In the genomic region with DNA sequence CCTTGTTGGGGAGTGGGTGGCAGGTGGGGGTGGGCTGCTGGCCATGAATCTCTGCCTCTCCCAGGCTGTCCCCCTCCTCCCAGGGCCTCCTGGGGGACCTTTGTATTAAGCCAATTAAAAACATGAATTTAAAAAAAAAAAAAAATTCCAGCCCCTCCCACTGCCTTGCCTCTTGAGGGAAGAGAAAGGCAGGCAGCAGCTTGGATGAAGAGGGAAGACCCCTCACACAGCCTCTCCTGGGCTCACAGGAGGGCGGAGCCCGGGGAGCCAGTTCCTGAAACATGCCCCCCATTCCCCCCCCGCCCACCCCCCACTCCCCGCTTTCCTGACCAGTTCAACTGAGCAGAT, we compare ENCODE assay signal across 16 cellular contexts. TPM values are rescaled to one million over a fixed set of nuclear protein-coding genes. Genes with fewer than 3 reads are reported as not detected.
DNase-seq lines count a peak whose midpoint lies in the region; ATAC-seq and TF ChIP-seq lines count a peak whose summit lies in the region.
"Had no signal": no experiment of that assay in that cellular context is flagged by ENCODE, and none has a peak within 500 bp of the region (broad histone marks: within the 10 kb centered on the region; RNA-seq: fewer than 3 reads in every experiment).

No MANE protein-coding gene starts in this region.

- ATAC-seq in psoas muscle, result no peak
- ATAC-seq in HG02642 (IDR thresholded peaks at IDR 0.05; ENCODE audit: poor library complexity, unreplicated experiment), result no peak
- ATAC-seq: activated T-helper 17 cell treated with anti-CD3 and anti-CD28 coated beads, Interleukin-2, amount 50 U/mL, for 72 hours; right cardiac atrium had no signal

- H3K27me3 ChIP-seq in H7 (ENCODE audit: control insufficient read depth, insufficient read depth, low read length) (peaks cover 28% of the 10 kb centered on the region), psoas muscle (ENCODE audit: insufficient read depth in 3 of 3, low read length in 2 of 3) (no peaks in the 10 kb centered on the region)

- intact Hi-C loops in psoas muscle (cut with DNase I), result no loop called here

- H3K4me3 ChIP-seq in H7 (ENCODE audit: insufficient read depth, low read depth, low read length), result peak overlapping the region; percentile 38; the same call in 1 of the 2 replicates
- peak overlapping the region; percentile 79 for H3K4me3 ChIP-seq in psoas muscle

- DNase-seq in H7, result peak; percentile 88
- DNase-seq in caudate nucleus (lab: John Stamatoyannopoulos, UW), result no peak
- DNase-seq in psoas muscle, result no peak
- DNase-seq in retina, result no peak
- DNase-seq in NCI-H774 (lab: John Stamatoyannopoulos, UW), result no peak
- DNase-seq: activated CD4-positive, alpha-beta T cell treated with anti-CD3 and anti-CD28 coated beads for 48 hours; CD4-positive, CD25-positive, alpha-beta regulatory T cell; GF-D8; immature natural killer cell; KBM-7; NCI-H1436; NCI-H524; T-helper 2 cell had no signal

- H3K36me3 ChIP-seq in H7 (replicated peaks; ENCODE audit: control insufficient read depth, insufficient read depth, low read length) (peaks cover 4% of the 10 kb centered on the region), psoas muscle (ENCODE audit: insufficient read depth in 1 of 2, low read depth in 1 of 2) (no peaks in the 10 kb centered on the region)

- no peak for TF ChIP-seq CTCF in psoas muscle (IDR thresholded peaks at IDR 0.05)

- no peaks in the 10 kb centered on the region for H3K9me3 ChIP-seq in psoas muscle

- H3K4me1 ChIP-seq in psoas muscle, result peaks cover 67% of the 10 kb centered on the region

- WGBS in psoas muscle, 3 donors, result 51 to 60% (median 58%) methylated on average over 2 to 4 of the region's 4 CpGs

- H3K27ac ChIP-seq in caudate nucleus (ENCODE audit: low read depth, low read length) (peak overlapping the region; percentile 95), psoas muscle (peak overlapping the region; percentile 96)

RNA-seq across cellular contexts. Expression of a gene that starts 1.8 kb away (rescaled TPM):
- 0.69 and 2.7 TPM in 2 replicates for total RNA-seq in H7 (2014; rRNA removed; shearing (Covaris generic))
- 1,000 to 10,000 TPM; 3,389 to 5,818 (median 3,842) TPM for total RNA-seq in psoas muscle
- polyA plus RNA-seq in psoas muscle, result 1,000 to 10,000 TPM; 2,116 to 7,047 (median 2,671) TPM
- polyA plus RNA-seq: immature natural killer cell had no signal

RNA-seq across cellular contexts. Expression of a gene that starts 4.9 kb away (rescaled TPM):
- 2.4 and 4.0 TPM in 2 replicates for total RNA-seq in H7 (2014; rRNA removed; shearing (Covaris generic))
- 10 to 100 TPM in 2 of 4 donors, 1 to 10 TPM in 2; 5.9 to 15.3 (median 11.8) TPM for total RNA-seq in psoas muscle
- polyA plus RNA-seq in psoas muscle, result 10 to 100 TPM in 1 of 3 donors, 1 to 10 TPM in 2; 6.0 to 13.0 (median 6.8) TPM
- total RNA-seq: activated T-helper 17 cell treated with anti-CD3 and anti-CD28 coated beads, Interleukin-2, amount 50 U/mL, for 72 hours had no signal
- polyA plus RNA-seq: CD4-positive, CD25-positive, alpha-beta regulatory T cell had no signal

RNA-seq across cellular contexts. Expression of a gene that starts 24.5 kb away (rescaled TPM):
- total RNA-seq in H7 (2014; rRNA removed; shearing (Covaris generic)), result 15.9 and 17.6 TPM in 2 replicates
- total RNA-seq in psoas muscle, result 1 to 10 TPM; 4.5 to 7.9 (median 6.7) TPM
- 1 to 10 TPM; 1.4 to 4.2 (median 3.3) TPM for polyA plus RNA-seq in psoas muscle

RNA-seq across cellular contexts. Expression of a gene that starts 26.4 kb away (rescaled TPM):
- 55.6 and 66.3 TPM in 2 replicates for total RNA-seq in H7 (2014; rRNA removed; shearing (Covaris generic))
- 10 to 100 TPM; 22.5 to 32.6 (median 26.1) TPM for total RNA-seq in psoas muscle
- 10 to 100 TPM; 33.0 to 62.8 (median 47.9) TPM for polyA plus RNA-seq in psoas muscle

RNA-seq across cellular contexts. Expression of a gene that starts 36.5 kb away (rescaled TPM):
- total RNA-seq in H7 (2014; rRNA removed; shearing (Covaris generic)), result 186 and 207 TPM in 2 replicates
- 10 to 100 TPM; 20.4 to 24.9 (median 21.1) TPM for total RNA-seq in psoas muscle
- 10 to 100 TPM in 1 of 3 donors, 1 to 10 TPM in 2; 4.0 to 11.1 (median 9.2) TPM for polyA plus RNA-seq in psoas muscle

Comparison
In these comparisons a context has a peak if more than half of its experiments do, and no peak if none do; other contexts are left out.
1. RNA of a gene that starts 1.8 kb away (total RNA-seq): 3,389 to 5,818 TPM in psoas muscle; 0.69 to 2.7 TPM in H7; every median in the first group is over 100 times any median in the second.